ENCODE assay signal across 28 cellular contexts in the genomic region with DNA sequence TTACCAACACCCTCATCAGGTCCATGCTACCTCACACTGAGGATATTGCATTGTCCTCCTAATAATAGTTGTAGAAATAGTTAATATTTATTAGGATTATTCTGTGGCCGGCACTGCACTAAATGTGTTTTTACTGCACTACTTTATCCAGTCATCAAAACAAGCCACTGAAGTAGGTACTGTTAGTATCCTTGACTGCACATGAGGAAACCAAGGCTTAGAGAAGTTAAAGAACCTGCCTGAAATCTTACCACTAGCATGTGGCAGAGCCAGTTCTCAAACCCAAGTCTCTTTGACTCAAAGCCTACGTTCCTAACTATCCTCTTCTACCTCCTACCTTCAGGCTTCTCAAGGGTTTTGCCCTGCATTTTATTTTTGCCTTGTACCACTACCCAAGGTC. TPM values are rescaled to one million over a fixed set of nuclear protein-coding genes. Genes with fewer than 3 reads are reported as not detected.
"Had no signal": no experiment of that assay in that cellular context is flagged by ENCODE, and none has a peak within 500 bp of the region (broad histone marks: within the 10 kb centered on the region; RNA-seq: fewer than 3 reads in every experiment).

No MANE protein-coding gene starts in this region.

- H3K79me2 ChIP-seq: hepatocyte had no signal

- H3K36me3 Mint-ChIP-seq: naive thymus-derived CD8-positive, alpha-beta T cell; type B pancreatic cell had no signal

- H3K27ac Mint-ChIP-seq: effector memory CD8-positive, alpha-beta T cell; nephron progenitor cell; type B pancreatic cell had no signal

- H3K4me2 ChIP-seq: hepatocyte, smooth muscle cell had no signal

- DNase-seq: effector memory CD8-positive, alpha-beta T cell; erythroblast; heart left ventricle; left cardiac atrium; left lung; midbrain; naive thymus-derived CD8-positive, alpha-beta T cell; nephron progenitor cell; nucleus accumbens; stimulated activated CD4-positive, alpha-beta T cell treated with anti-CD3 and anti-CD28 coated beads, Interleukin-12 subunit alpha, Interleukin-12 subunit beta, amount 100 ng/mL, for 4 hours; stimulated activated CD4-positive, alpha-beta T cell treated with anti-CD3 and anti-CD28 coated beads, Interleukin-1b, Interleukin-23, amount 100 ng/mL, for 48 hours; stimulated activated CD4-positive, alpha-beta T cell treated with anti-CD3 and anti-CD28 coated beads, Interleukin-4, amount 100 ng/mL, for 1 hour; stimulated activated CD8-positive, alpha-beta memory T cell treated with anti-CD3 and anti-CD28 coated beads, Interleukin-4, amount 100 ng/mL, for 48 hours; stimulated activated naive CD8-positive, alpha-beta T cell treated with anti-CD3 and anti-CD28 coated beads, Interleukin-15, Interleukin-2, amounts not matched to agents 100 U/mL and 50 U/mL, for 24 hours; substantia nigra; testis; tibial artery had no signal

- H3K27ac ChIP-seq: coronary artery, heart left ventricle, hepatocyte, left lung, prostate gland, right atrium auricular region, testis, tibial artery had no signal

- H3K4me3 Mint-ChIP-seq: effector memory CD8-positive, alpha-beta T cell; nephron progenitor cell; type B pancreatic cell had no signal

- H3K9me3 ChIP-seq: heart left ventricle, left lung, prostate gland, right atrium auricular region, testis, tibial artery had no signal

- H2AFZ ChIP-seq: hepatocyte had no signal

- H3K4me3 ChIP-seq: coronary artery, heart left ventricle, hepatocyte, left lung, prostate gland, right atrium auricular region, smooth muscle cell, testis, tibial artery had no signal

- H3K4me1 ChIP-seq: heart left ventricle, left lung, prostate gland, right atrium auricular region, testis, tibial artery had no signal

- H3K27me3 Mint-ChIP-seq: type B pancreatic cell had no signal

- H3K36me3 ChIP-seq: left lung, prostate gland, right atrium auricular region, tibial artery had no signal

- H3K27me3 ChIP-seq: heart left ventricle, hepatocyte, left lung, right atrium auricular region, testis, tibial artery had no signal

- H3K9me3 Mint-ChIP-seq: effector memory CD8-positive, alpha-beta T cell; naive thymus-derived CD8-positive, alpha-beta T cell; nephron progenitor cell; type B pancreatic cell had no signal

- ATAC-seq: effector memory CD8-positive, alpha-beta T cell; heart left ventricle; left cardiac atrium; left lung; naive thymus-derived CD8-positive, alpha-beta T cell; sciatic nerve; stimulated activated naive CD8-positive, alpha-beta T cell treated with anti-CD3 and anti-CD28 coated beads, Interleukin-15, Interleukin-2, amounts not matched to agents 100 U/mL and 50 U/mL, for 24 hours had no signal

RNA-seq across cellular contexts. Expression of a gene that starts 30.9 kb away (rescaled TPM):
- total RNA-seq: dermis microvascular lymphatic vessel endothelial cell; kidney epithelial cell; lung microvascular endothelial cell; mucosa of gallbladder; naive thymus-derived CD8-positive, alpha-beta T cell; smooth muscle cell had no signal
- polyA plus RNA-seq: naive thymus-derived CD8-positive, alpha-beta T cell; smooth muscle cell had no signal
